4 cellular contexts compared by ENCODE assay signal in genomic region chr4:95956094-95956493, GRCh38.
"Had no signal": no experiment of that assay in that cellular context is flagged by ENCODE, and none has a peak within 500 bp of the region (broad histone marks: within the 10 kb centered on the region; RNA-seq: fewer than 3 reads in every experiment).

No MANE protein-coding gene starts in this region.

- ATAC-seq: GM23338 had no signal

- H3K4me3 ChIP-seq: GM23338 had no signal

- H3K4me2 ChIP-seq: GM23338 had no signal

- DNase-seq: H9, HCEC 1CT, IMR-90 had no signal

- H2AFZ ChIP-seq: GM23338 had no signal
